10 cellular contexts compared by ENCODE assay signal in the genomic region with DNA sequence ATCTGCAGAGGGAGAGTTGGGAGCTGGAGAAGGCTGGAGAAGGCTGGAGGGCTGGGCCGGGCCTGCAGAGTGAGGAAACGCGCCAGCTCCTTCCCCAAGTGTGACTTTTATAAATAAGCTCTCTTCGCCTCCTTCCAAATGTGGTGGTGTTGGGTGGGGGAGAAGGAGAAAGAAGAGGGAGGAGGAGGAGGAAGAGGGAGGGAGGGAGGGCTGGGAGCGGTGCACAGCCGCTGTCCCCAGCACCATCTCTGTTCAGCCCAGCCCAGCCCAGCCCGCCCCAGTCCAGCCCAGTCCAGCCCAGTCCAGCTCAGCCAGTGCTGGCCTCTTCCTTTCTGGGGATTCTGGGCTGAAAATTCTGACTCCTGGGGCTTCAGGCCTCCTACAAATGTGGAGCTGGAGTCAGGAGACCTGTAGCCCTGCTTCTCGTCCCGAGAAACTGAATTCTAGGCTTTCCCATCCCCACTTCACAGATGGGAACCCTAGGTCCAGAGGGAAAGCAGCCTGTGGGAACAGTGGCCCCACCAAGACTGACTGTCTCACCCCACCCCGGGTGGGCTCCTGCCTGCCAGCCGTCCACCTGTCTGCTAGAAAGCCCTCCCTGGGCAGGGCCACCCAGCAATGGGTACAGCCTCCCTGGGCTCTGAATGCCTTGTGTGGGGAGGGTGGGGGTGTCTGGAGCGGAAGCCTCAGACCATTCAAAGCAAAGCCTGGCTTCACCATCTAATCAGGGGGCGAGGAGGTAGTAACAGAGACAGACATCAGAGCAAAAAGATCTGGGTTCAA. TPM values are rescaled to one million over a fixed set of nuclear protein-coding genes. Genes with fewer than 3 reads are reported as not detected.
A peak's percentile ranks its signal among the peaks of the same experiment; 100 is the strongest.
DNase-seq lines count a peak whose midpoint lies in the region; TF ChIP-seq lines count a peak whose summit lies in the region.
"Had no signal": no experiment of that assay in that cellular context is flagged by ENCODE, and none has a peak within 500 bp of the region (broad histone marks: within the 10 kb centered on the region; RNA-seq: fewer than 3 reads in every experiment).

No MANE protein-coding gene starts in this region.

- no peak overlapping the region for H3K4me3 ChIP-seq in breast epithelium
- H3K4me3 ChIP-seq: colonic mucosa had no signal

- BruUV-seq in MCF 10A (replicated peaks; lab: Mats Ljungman, UMichigan): no TSS peak

- H3K4me3 Mint-ChIP-seq in MCF 10A (ENCODE audit: unreplicated experiment) (peak overlapping the region; percentile 71), glutamatergic neuron (ENCODE audit: unreplicated experiment) (peak overlapping the region; percentile 74), type B pancreatic cell (peak overlapping the region; percentile 80)
- H3K4me3 Mint-ChIP-seq in activated T-helper 2 cell treated with anti-CD3 and anti-CD28 coated beads, Interferon-gamma antibody, Interleukin-2, Interleukin-4, amounts not matched to agents 10 μg/mL and 5 μg/mL and 100 μg/mL, durations not matched to agents 14 hours and 24 hours and 36 hours (ENCODE audit: low read depth): peak overlapping the region; percentile 89

- H3K27me3 Mint-ChIP-seq in MCF 10A (ENCODE audit: insufficient read depth, unreplicated experiment): no peaks in the 10 kb centered on the region
- peaks cover 11% of the 10 kb centered on the region for H3K27me3 Mint-ChIP-seq in activated T-helper 2 cell treated with anti-CD3 and anti-CD28 coated beads, Interferon-gamma antibody, Interleukin-2, Interleukin-4, amounts not matched to agents 10 μg/mL and 5 μg/mL and 100 μg/mL, durations not matched to agents 14 hours and 24 hours and 36 hours (ENCODE audit: low read depth)
- peaks cover 11% of the 10 kb centered on the region for H3K27me3 Mint-ChIP-seq in glutamatergic neuron (ENCODE audit: unreplicated experiment)
- peaks cover 5% of the 10 kb centered on the region for H3K27me3 Mint-ChIP-seq in type B pancreatic cell

- peaks cover 6% of the 10 kb centered on the region for H3K36me3 Mint-ChIP-seq in MCF 10A (ENCODE audit: insufficient read depth, unreplicated experiment)
- H3K36me3 Mint-ChIP-seq in activated T-helper 2 cell treated with anti-CD3 and anti-CD28 coated beads, Interferon-gamma antibody, Interleukin-2, Interleukin-4, amounts not matched to agents 10 μg/mL and 5 μg/mL and 100 μg/mL, durations not matched to agents 14 hours and 24 hours and 36 hours (ENCODE audit: low read depth): peaks cover 9% of the 10 kb centered on the region
- H3K36me3 Mint-ChIP-seq in glutamatergic neuron (ENCODE audit: unreplicated experiment): peaks cover 4% of the 10 kb centered on the region
- no peaks in the 10 kb centered on the region for H3K36me3 Mint-ChIP-seq in type B pancreatic cell

- no peaks in the 10 kb centered on the region for H3K9me3 ChIP-seq in breast epithelium
- H3K9me3 ChIP-seq: colonic mucosa had no signal

- no peak overlapping the region for H3K27ac ChIP-seq in breast epithelium
- H3K27ac ChIP-seq: colonic mucosa had no signal

- DNase-seq in MCF 10A (ENCODE audit: unreplicated experiment) (no peak), breast epithelium (ENCODE audit: low spot score in 2 of 2) (no peak), glutamatergic neuron (no peak), type B pancreatic cell (ENCODE audit: extremely low spot score, unreplicated experiment) (no peak), NK-92 (lab: John Stamatoyannopoulos, UW; ENCODE audit: unreplicated experiment) (no peak)
- no peak for DNase-seq in activated T-helper 2 cell treated with anti-CD3 and anti-CD28 coated beads, Interferon-gamma antibody, Interleukin-2, Interleukin-4, amounts not matched to agents 10 μg/mL and 5 μg/mL and 100 μg/mL, durations not matched to agents 14 hours and 24 hours and 36 hours (ENCODE audit: low spot score)
- no peak for DNase-seq in activated CD4-positive, CD25-positive, alpha-beta regulatory T cell treated with anti-CD3 and anti-CD28 coated beads, Interleukin-2, amount 50 U/mL, for 72 hours
- no peak for DNase-seq in stimulated activated CD4-positive, alpha-beta T cell treated with anti-CD3 and anti-CD28 coated beads, Interleukin-15, amount 100 ng/mL, for 24 hours
- DNase-seq: colonic mucosa, NCI-H1930 had no signal

- CTCF ChIA-PET in MCF 10A (lab: Yijun Ruan, JAX): interaction anchor here (0.6 to 3.2 kb wide), 6 partner anchors 13 to 365 kb away, joined by 3 to 18 read pairs (median 4); no protein-coding TSS in a partner anchor

- H3K4me1 ChIP-seq in breast epithelium: peaks cover 4 to 7% of the 10 kb centered on the region in 2 donors

- intact Hi-C loops in MCF 10A (cut with micrococcal nuclease): no loop called here
- intact Hi-C loops in breast epithelium (cut with DNase I; ENCODE audit: low total_unique reads): no loop called here
- intact Hi-C loops in activated T-helper 2 cell treated with anti-CD3 and anti-CD28 coated beads, Interferon-gamma antibody, Interleukin-2, Interleukin-4, amounts not matched to agents 10 μg/mL and 5 μg/mL and 100 μg/mL, durations not matched to agents 14 hours and 24 hours and 36 hours (cut with micrococcal nuclease): loop anchor here (5.0 kb wide), 2 partner anchors 50 to 140 kb away; partner anchors contain the start of genes TBL2 and VPS37D

- no peaks in the 10 kb centered on the region for H3K36me3 ChIP-seq in breast epithelium
- H3K36me3 ChIP-seq: colonic mucosa had no signal

- H3K27ac Mint-ChIP-seq in MCF 10A (ENCODE audit: low read depth, unreplicated experiment): peak overlapping the region; percentile 65
- H3K27ac Mint-ChIP-seq in activated T-helper 2 cell treated with anti-CD3 and anti-CD28 coated beads, Interferon-gamma antibody, Interleukin-2, Interleukin-4, amounts not matched to agents 10 μg/mL and 5 μg/mL and 100 μg/mL, durations not matched to agents 14 hours and 24 hours and 36 hours: no peak overlapping the region
- no peak overlapping the region for H3K27ac Mint-ChIP-seq in glutamatergic neuron (ENCODE audit: unreplicated experiment)
- peak overlapping the region; percentile 26 for H3K27ac Mint-ChIP-seq in type B pancreatic cell

- H3K27me3 ChIP-seq in breast epithelium: no peaks in the 10 kb centered on the region
- H3K27me3 ChIP-seq: colonic mucosa had no signal

- no peaks in the 10 kb centered on the region for H3K9me3 Mint-ChIP-seq in MCF 10A (ENCODE audit: unreplicated experiment)
- no peaks in the 10 kb centered on the region for H3K9me3 Mint-ChIP-seq in activated T-helper 2 cell treated with anti-CD3 and anti-CD28 coated beads, Interferon-gamma antibody, Interleukin-2, Interleukin-4, amounts not matched to agents 10 μg/mL and 5 μg/mL and 100 μg/mL, durations not matched to agents 14 hours and 24 hours and 36 hours
- peaks cover 8% of the 10 kb centered on the region for H3K9me3 Mint-ChIP-seq in glutamatergic neuron (ENCODE audit: unreplicated experiment)
- H3K9me3 Mint-ChIP-seq in type B pancreatic cell: no peaks in the 10 kb centered on the region

- peaks cover 39% of the 10 kb centered on the region for H3K4me1 Mint-ChIP-seq in MCF 10A (ENCODE audit: insufficient read depth, unreplicated experiment)
- peaks cover 40% of the 10 kb centered on the region for H3K4me1 Mint-ChIP-seq in activated T-helper 2 cell treated with anti-CD3 and anti-CD28 coated beads, Interferon-gamma antibody, Interleukin-2, Interleukin-4, amounts not matched to agents 10 μg/mL and 5 μg/mL and 100 μg/mL, durations not matched to agents 14 hours and 24 hours and 36 hours (ENCODE audit: low read depth)
- peaks cover 7% of the 10 kb centered on the region for H3K4me1 Mint-ChIP-seq in glutamatergic neuron (ENCODE audit: low read depth, unreplicated experiment)
- peaks cover 18% of the 10 kb centered on the region for H3K4me1 Mint-ChIP-seq in type B pancreatic cell (ENCODE audit: unreplicated experiment)

- POLR2A ChIA-PET in MCF 10A (lab: Yijun Ruan, JAX): interaction anchor here (0.7 to 3.1 kb wide), 7 partner anchors 9 to 196 kb away, joined by 3 to 18 read pairs (median 3); partner anchors contain the start of gene ABHD11

- no peak for TF ChIP-seq CTCF in MCF 10A (IDR thresholded peaks at IDR 0.05; ENCODE audit: unreplicated experiment)
- no peak for TF ChIP-seq CTCF in breast epithelium (IDR thresholded peaks at IDR 0.05)
- TF ChIP-seq CTCF in glutamatergic neuron (IDR thresholded peaks at IDR 0.05; ENCODE audit: partially characterized antibody, unreplicated experiment): no peak
- no peak for TF ChIP-seq CTCF in type B pancreatic cell (conservative IDR thresholded peaks at IDR 0.05)

- no peak for TF ChIP-seq POLR2A in breast epithelium (IDR thresholded peaks at IDR 0.05)

RNA-seq across cellular contexts. Expression of gene STX1A, which starts 2.3 kb away (rescaled TPM):
- total RNA-seq in MCF 10A (2022) (21.9 and 24.2 TPM in 2 replicates), breast epithelium (1 to 10 TPM; 5.9 to 9.5 (median 8.5) TPM), glutamatergic neuron (ENCODE audit: unreplicated experiment) (119 TPM), type B pancreatic cell (ENCODE audit: low replicate concordance) (27.3 and 35.1 TPM in 2 replicates)
- 17.2 and 17.6 TPM in 2 replicates for total RNA-seq in activated T-helper 2 cell treated with anti-CD3 and anti-CD28 coated beads, Interferon-gamma antibody, Interleukin-2, Interleukin-4, amounts not matched to agents 10 μg/mL and 5 μg/mL and 100 μg/mL, durations not matched to agents 14 hours and 24 hours and 36 hours

RNA-seq across cellular contexts. Expression of gene ABHD11, which starts 21.4 kb away (rescaled TPM):
- 15.3 and 18.9 TPM in 2 replicates for total RNA-seq in MCF 10A (2022)
- 10 to 100 TPM; 10.9 to 57.8 (median 36.4) TPM for total RNA-seq in breast epithelium
- 17.3 and 18.2 TPM in 2 replicates for total RNA-seq in activated T-helper 2 cell treated with anti-CD3 and anti-CD28 coated beads, Interferon-gamma antibody, Interleukin-2, Interleukin-4, amounts not matched to agents 10 μg/mL and 5 μg/mL and 100 μg/mL, durations not matched to agents 14 hours and 24 hours and 36 hours
- total RNA-seq in glutamatergic neuron (ENCODE audit: unreplicated experiment): 13.9 TPM
- total RNA-seq in type B pancreatic cell (ENCODE audit: low replicate concordance): 43.9 and 104 TPM in 2 replicates

RNA-seq across cellular contexts. Expression of gene BUD23, which starts 33.8 kb away (rescaled TPM):
- 71.5 and 81.9 TPM in 2 replicates for total RNA-seq in MCF 10A (2022)
- total RNA-seq in breast epithelium: 10 to 100 TPM; 39.5 to 49.8 (median 41.0) TPM
- 96.0 and 109 TPM in 2 replicates for total RNA-seq in activated T-helper 2 cell treated with anti-CD3 and anti-CD28 coated beads, Interferon-gamma antibody, Interleukin-2, Interleukin-4, amounts not matched to agents 10 μg/mL and 5 μg/mL and 100 μg/mL, durations not matched to agents 14 hours and 24 hours and 36 hours
- total RNA-seq in glutamatergic neuron (ENCODE audit: unreplicated experiment): 42.6 TPM
- total RNA-seq in type B pancreatic cell (ENCODE audit: low replicate concordance): 65.8 and 68.4 TPM in 2 replicates

RNA-seq across cellular contexts. Expression of gene DNAJC30, which starts 34.0 kb away (rescaled TPM):
- 11.0 and 11.4 TPM in 2 replicates for total RNA-seq in MCF 10A (2022)
- 1 to 10 TPM; 2.9 to 6.9 (median 4.6) TPM for total RNA-seq in breast epithelium
- total RNA-seq in activated T-helper 2 cell treated with anti-CD3 and anti-CD28 coated beads, Interferon-gamma antibody, Interleukin-2, Interleukin-4, amounts not matched to agents 10 μg/mL and 5 μg/mL and 100 μg/mL, durations not matched to agents 14 hours and 24 hours and 36 hours: 9.2 TPM in 2 replicates
- total RNA-seq in glutamatergic neuron (ENCODE audit: unreplicated experiment): 8.4 TPM
- total RNA-seq in type B pancreatic cell (ENCODE audit: low replicate concordance): 14.7 and 15.0 TPM in 2 replicates

RNA-seq across cellular contexts. Expression of gene VPS37D, which starts 49.6 kb away (rescaled TPM):
- 0.44 and 1.3 TPM in 2 replicates for total RNA-seq in MCF 10A (2022)
- total RNA-seq in breast epithelium: 1 to 10 TPM; 3.5 to 5.9 (median 3.8) TPM
- total RNA-seq in activated T-helper 2 cell treated with anti-CD3 and anti-CD28 coated beads, Interferon-gamma antibody, Interleukin-2, Interleukin-4, amounts not matched to agents 10 μg/mL and 5 μg/mL and 100 μg/mL, durations not matched to agents 14 hours and 24 hours and 36 hours: 0.30 and 0.34 TPM in 2 replicates
- total RNA-seq in glutamatergic neuron (ENCODE audit: unreplicated experiment): 17.2 TPM
- 3.8 and 12.9 TPM in 2 replicates for total RNA-seq in type B pancreatic cell (ENCODE audit: low replicate concordance)

Comparison
In these comparisons a context has a peak if more than half of its experiments do, and no peak if none do; other contexts are left out.
1. H3K27ac Mint-ChIP-seq: peak in MCF 10A (single experiment) and type B pancreatic cell (single experiment); none in activated T-helper 2 cell treated with anti-CD3 and anti-CD28 coated beads, Interferon-gamma antibody, Interleukin-2, Interleukin-4, amounts not matched to agents 10 μg/mL and 5 μg/mL and 100 μg/mL, durations not matched to agents 14 hours and 24 hours and 36 hours (single experiment) and glutamatergic neuron (single experiment).
2. Peak in every context shown above with its lines, with median percentiles within 50 percentile points of each other: H3K4me3 Mint-ChIP-seq.